ENCODE assay signal across 11 cellular contexts in genomic region chr1:164581762-164582161, GRCh38. TPM values are rescaled to one million over a fixed set of nuclear protein-coding genes. Genes with fewer than 3 reads are reported as not detected.
"Had no signal": no experiment of that assay in that cellular context is flagged by ENCODE, and none has a peak within 500 bp of the region (broad histone marks: within the 10 kb centered on the region; RNA-seq: fewer than 3 reads in every experiment).

No MANE protein-coding gene starts in this region.

- H3K36me3 ChIP-seq: HAP-1 had no signal

- DNase-seq: GOT3, H7, HFFc6, Karpas-422, KBM-7 had no signal

- H3K9ac ChIP-seq: KMS-11 had no signal

- H3K9me3 Mint-ChIP-seq: HFFc6, IgD-negative memory B cell had no signal

- H3K4me3 Mint-ChIP-seq: HFFc6, IgD-negative memory B cell had no signal

- H3K9me3 ChIP-seq: HAP-1 had no signal

- H3K27ac Mint-ChIP-seq: HFFc6, IgD-negative memory B cell had no signal

- H3K27ac ChIP-seq: HL-60, KMS-11 had no signal

- FAIRE-seq: HepG2 had no signal

- H3K27me3 Mint-ChIP-seq: IgD-negative memory B cell had no signal

- H3K36me3 Mint-ChIP-seq: IgD-negative memory B cell had no signal

- H3K4me2 ChIP-seq: KMS-11 had no signal

- ATAC-seq: HCT116, HepG2 had no signal

- H3K4me1 Mint-ChIP-seq: IgD-negative memory B cell had no signal

- H3K4me3 ChIP-seq: HAP-1 had no signal

RNA-seq across cellular contexts. Expression of gene PBX1, which starts 22.8 kb away (rescaled TPM):
- total RNA-seq: HepG2 had no signal
